ENCODE assay signal across 8 cellular contexts in the genomic region with DNA sequence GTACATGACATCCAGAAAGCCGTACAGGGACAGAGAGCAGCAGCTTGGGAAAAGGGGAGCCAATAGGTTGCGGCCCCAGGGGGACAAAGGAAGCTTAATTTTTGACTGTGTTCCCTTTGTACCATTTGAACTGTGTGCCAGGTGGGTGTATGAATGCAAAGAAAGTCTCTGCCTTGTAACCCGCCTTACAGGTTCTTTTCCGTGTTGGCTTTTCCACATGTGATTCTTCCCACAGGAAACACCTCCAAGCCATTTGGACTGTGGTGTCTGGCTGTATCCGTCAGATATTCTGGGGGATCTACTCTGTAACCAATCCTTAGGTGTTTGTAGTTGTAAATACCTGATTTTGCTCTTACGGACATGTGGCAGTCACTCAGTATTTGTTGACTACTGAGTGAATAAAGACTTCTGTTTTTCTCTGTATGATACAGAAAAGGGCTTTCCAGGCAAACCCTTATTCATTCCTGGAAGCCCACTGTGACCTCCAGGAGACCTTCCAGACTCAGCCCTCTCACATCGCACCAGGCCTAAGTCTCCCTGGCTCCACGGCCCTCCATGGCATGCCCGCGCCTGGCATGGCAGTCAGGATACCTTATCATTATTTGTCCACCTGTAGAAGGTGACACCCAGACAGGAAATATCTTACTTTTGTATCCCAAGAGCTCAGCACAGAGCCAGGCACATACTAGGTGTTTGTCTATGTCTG. TPM values are rescaled to one million over a fixed set of nuclear protein-coding genes. Genes with fewer than 3 reads are reported as not detected.
DNase-seq lines count a peak whose midpoint lies in the region; ATAC-seq and TF ChIP-seq lines count a peak whose summit lies in the region.

No MANE protein-coding gene starts in this region.

- no peak overlapping the region for H3K4ac ChIP-seq in trophoblast cell (ENCODE audit: low read depth, low read length)

- POLR2A ChIA-PET in CD4-positive, alpha-beta memory T cell (lab: Charles Lee; ENCODE audit: partially characterized antibody): no interaction called here

- H3K23ac ChIP-seq in trophoblast cell (ENCODE audit: low read length): no peak overlapping the region

- H3K4me2 ChIP-seq in trophoblast cell (ENCODE audit: low read length): peak overlapping the region; percentile 92

- H3K27me3 Mint-ChIP-seq in CD4-positive, alpha-beta memory T cell: peaks cover 20 to 32% of the 10 kb centered on the region in 2 donors

- no peak overlapping the region for H4K91ac ChIP-seq in trophoblast cell (ENCODE audit: low read depth, low read length)

- no peaks in the 10 kb centered on the region for H3K9me3 ChIP-seq in CD4-positive, alpha-beta memory T cell (ENCODE audit: control insufficient read depth in 1 of 2, low read length in 2 of 2)
- H3K9me3 ChIP-seq in SJSA1 (replicated peaks): no peaks in the 10 kb centered on the region
- H3K9me3 ChIP-seq in trophoblast cell (ENCODE audit: insufficient read depth, low read depth, low read length): peaks cover 2% of the 10 kb centered on the region

- H3K4me3 ChIP-seq in CD4-positive, alpha-beta memory T cell (ENCODE audit: low read length in 2 of 2): no peak overlapping the region
- H3K4me3 ChIP-seq in SJSA1 (peak overlapping the region; percentile 97), fibroblast of mammary gland (ENCODE audit: control insufficient read depth, low read depth, low read length) (peak overlapping the region; percentile 55), trophoblast cell (ENCODE audit: low read depth, low read length) (no peak overlapping the region)

- H2BK5ac ChIP-seq in trophoblast cell (ENCODE audit: low read depth, low read length, poor library complexity): no peak overlapping the region

- peaks cover 2% of the 10 kb centered on the region for H3K79me2 ChIP-seq in trophoblast cell (ENCODE audit: control insufficient read depth, insufficient read depth, low read length, poor library complexity)

- H3K79me1 ChIP-seq in trophoblast cell (ENCODE audit: low read length): peaks cover 6% of the 10 kb centered on the region

- H2BK12ac ChIP-seq in trophoblast cell (ENCODE audit: low read length): no peak overlapping the region

- intact Hi-C loops in CD4-positive, alpha-beta memory T cell (cut with micrococcal nuclease): no loop called here

- H3K36me3 Mint-ChIP-seq in CD4-positive, alpha-beta memory T cell: peaks cover 0 to 8% of the 10 kb centered on the region in 2 donors

- H3K4me3 Mint-ChIP-seq in CD4-positive, alpha-beta memory T cell: peak overlapping the region; percentile 85 to 91 (median 88)

- H3K9ac ChIP-seq in trophoblast cell (ENCODE audit: low read length): no peak overlapping the region

- H3K27ac ChIP-seq in CD4-positive, alpha-beta memory T cell (ENCODE audit: low read depth, low read length): no peak overlapping the region
- H3K27ac ChIP-seq in SJSA1: no peak overlapping the region
- H3K27ac ChIP-seq in trophoblast cell (ENCODE audit: low read depth, low read length): no peak overlapping the region

- H3K36me3 ChIP-seq in CD4-positive, alpha-beta memory T cell (ENCODE audit: insufficient read depth, low read length): no peaks in the 10 kb centered on the region
- peaks cover 57% of the 10 kb centered on the region for H3K36me3 ChIP-seq in SJSA1
- no peaks in the 10 kb centered on the region for H3K36me3 ChIP-seq in trophoblast cell (ENCODE audit: control insufficient read depth in 1 of 2, insufficient read depth in 2 of 2, low read length in 2 of 2)

- no peaks in the 10 kb centered on the region for H3K27me3 ChIP-seq in CD4-positive, alpha-beta memory T cell (ENCODE audit: insufficient read depth, low read length)
- no peaks in the 10 kb centered on the region for H3K27me3 ChIP-seq in SJSA1 (replicated peaks)
- H3K27me3 ChIP-seq in trophoblast cell (ENCODE audit: insufficient read depth, low read length): no peaks in the 10 kb centered on the region

- H3K4me1 ChIP-seq in CD4-positive, alpha-beta memory T cell (ENCODE audit: insufficient read depth, low read length): peaks cover 6% of the 10 kb centered on the region
- H3K4me1 ChIP-seq in SJSA1 (replicated peaks) (peaks cover 45% of the 10 kb centered on the region), trophoblast cell (ENCODE audit: control insufficient read depth in 1 of 2, insufficient read depth in 2 of 2, low read length in 2 of 2) (peaks cover 2 to 10% of the 10 kb centered on the region in 2 experiments)

- H2AFZ ChIP-seq in trophoblast cell (ENCODE audit: insufficient read depth, low read length, poor library complexity): no peak overlapping the region

- H4K8ac ChIP-seq in trophoblast cell (ENCODE audit: low read depth, low read length): no peak overlapping the region

- H3K14ac ChIP-seq in trophoblast cell (ENCODE audit: low read length): no peak overlapping the region

- ATAC-seq in HG03342 (IDR thresholded peaks at IDR 0.05; ENCODE audit: unreplicated experiment): no peak

- no peak overlapping the region for H2BK120ac ChIP-seq in trophoblast cell (ENCODE audit: insufficient read depth, low read length, poor library complexity)

- WGBS in trophoblast cell (ENCODE audit: extremely low coverage, insufficient coverage, insufficient read length): no CpG with 5 or more reads among the region's 10 CpGs

- CTCF ChIA-PET in CD4-positive, alpha-beta memory T cell (lab: Charles Lee; ENCODE audit: partially characterized antibody): interaction anchor here (1.2 kb wide), 1 partner anchor 116 kb away, joined by 4 read pairs; no protein-coding TSS in a partner anchor

- H3K9me3 Mint-ChIP-seq in CD4-positive, alpha-beta memory T cell: peaks cover 0 to 3% (median 0%) of the 10 kb centered on the region in 8 donors

- H3K18ac ChIP-seq in trophoblast cell (ENCODE audit: low read length): no peak overlapping the region

- H4K12ac ChIP-seq in trophoblast cell (ENCODE audit: low read depth, low read length): no peak overlapping the region

- peaks cover 8 to 33% (median 18%) of the 10 kb centered on the region in 4 donors for H3K4me1 Mint-ChIP-seq in CD4-positive, alpha-beta memory T cell

- no peak overlapping the region for H2AK5ac ChIP-seq in trophoblast cell (ENCODE audit: low read length)

- no peak for TF ChIP-seq CTCF in fibroblast of mammary gland (conservative IDR thresholded peaks at IDR 0.05; ENCODE audit: control insufficient read depth, insufficient read depth, low read depth, low read length)

- DNase-seq in CD4-positive, alpha-beta memory T cell: no peak
- DNase-seq in SJSA1 (ENCODE audit: low read depth in 1 of 2, low spot score in 2 of 2) (no peak), fibroblast of mammary gland (ENCODE audit: low read depth) (no peak), trophoblast cell (no peak), NCI-H526 treated with DMSO at 0.1 percent for 48 hours (lab: John Stamatoyannopoulos, UW) (no peak), NCI-H1048 (lab: John Stamatoyannopoulos, UW) (no peak)
- no peak for DNase-seq in stimulated activated CD4-positive, alpha-beta T cell treated with anti-CD3 and anti-CD28 coated beads, Interleukin-1b, Interleukin-23, amount 100 ng/mL, for 48 hours

- H3K27ac Mint-ChIP-seq in CD4-positive, alpha-beta memory T cell: peak overlapping the region in 5 of 7 donors; percentile 61 to 91 (median 72)

RNA-seq across cellular contexts. Expression of gene LRRFIP1, which starts 1.2 kb away (rescaled TPM):
- 100 to 1,000 TPM; 114 to 119 TPM for total RNA-seq in CD4-positive, alpha-beta memory T cell
- 100 to 1,000 TPM in 1 of 2 donors, 10 to 100 TPM in 1; 88.0 to 198 TPM for polyA plus RNA-seq in CD4-positive, alpha-beta memory T cell
- 49.5 and 76.7 TPM in 2 replicates for total RNA-seq in SJSA1 (2014; rRNA removed; shearing (Covaris generic))
- polyA plus RNA-seq in trophoblast cell (2013): 51.0 and 58.1 TPM in 2 replicates

RNA-seq across cellular contexts. Expression of gene RAB17, which starts 38.1 kb away (rescaled TPM):
- not detected for total RNA-seq in CD4-positive, alpha-beta memory T cell
- polyA plus RNA-seq in CD4-positive, alpha-beta memory T cell: not detected
- total RNA-seq in SJSA1 (2014; rRNA removed; shearing (Covaris generic)): 0.21 and 0.28 TPM in 2 replicates
- 15.7 and 16.1 TPM in 2 replicates for polyA plus RNA-seq in trophoblast cell (2013)

Comparison
In these comparisons a context has a peak if more than half of its experiments do, and no peak if none do; other contexts are left out.
1. H3K4me3 ChIP-seq: peak in SJSA1 (single experiment) and fibroblast of mammary gland (single experiment); none in CD4-positive, alpha-beta memory T cell (0 of 2) and trophoblast cell (single experiment).